In genomic region chr15:92005154-92005553, GRCh38 we compare ENCODE assay signal across 15 cellular contexts.
A peak's percentile ranks its signal among the peaks of the same experiment; 100 is the strongest.
DNase-seq lines count a peak whose midpoint lies in the region; ATAC-seq, FAIRE-seq and TF ChIP-seq lines count a peak whose summit lies in the region.
"Had no signal": no experiment of that assay in that cellular context is flagged by ENCODE, and none has a peak within 500 bp of the region (broad histone marks: within the 10 kb centered on the region; RNA-seq: fewer than 3 reads in every experiment).

No MANE protein-coding gene starts in this region.

- TF ChIP-seq CTCF in BE2C (IDR thresholded peaks at IDR 0.05; ENCODE audit: low read depth, low read length): no peak
- no peak for TF ChIP-seq CTCF in GM12878 (IDR thresholded peaks at IDR 0.05 in 2 of 3, conservative IDR thresholded peaks at IDR 0.05 in 1 of 3; ENCODE audit: control insufficient read depth in 2 of 3, extremely low read depth in 1 of 3, insufficient read depth in 1 of 3, low read depth in 3 of 3, low read length in 3 of 3)

- H3K27me3 ChIP-seq in BE2C (no peaks in the 10 kb centered on the region), GM12878 (replicated peaks in 1 of 2; ENCODE audit: control insufficient read depth in 2 of 2, insufficient read depth in 2 of 2, low read length in 1 of 2) (0 out of 4 replicates have a peak, but pooled peaks cover 0 to 5% of the 10 kb centered on the region in 2 experiments)

- RAD21 ChIA-PET in GM12878 (lab: Charles Lee; ENCODE audit: unreplicated experiment): interaction anchor here (1.0 kb wide), 1 partner anchor 64 kb away, joined by 3 read pairs; no protein-coding TSS in a partner anchor

- 48% methylated on average over 6 of the region's 6 CpGs for WGBS in GM12878 (ENCODE audit: insufficient coverage, insufficient replicate concordance, low lambda C conversion rate, missing lambda C conversion rate)

- H3K79me2 ChIP-seq in GM12878 (ENCODE audit: control insufficient read depth, insufficient read depth, low read length): no peaks in the 10 kb centered on the region

- POLR2A ChIA-PET in GM12878 (lab: Charles Lee): no interaction called here

- BruUV-seq in GM12878 (replicated peaks; lab: Mats Ljungman, UMichigan): no TSS peak

- CTCF ChIA-PET in GM12878 (lab: Yijun Ruan, JAX): no interaction called here

- intact Hi-C loops in GM12878 (cut with micrococcal nuclease; ENCODE audit: unreplicated experiment): no loop called here

- H3K4me2 ChIP-seq in GM12878 (ENCODE audit: control insufficient read depth, insufficient read depth): no peak overlapping the region

- in situ Hi-C loops in GM12878 (cut with MboI): no loop called here

- DNase-seq in BE2C (peak; percentile 55), DMS153 (lab: John Stamatoyannopoulos, UW) (peak; percentile 31), NCI-H345 (lab: John Stamatoyannopoulos, UW) (peak; percentile 76), GM12878 (ENCODE audit: low read depth, low spot score) (no peak), cortex of kidney (lab: John Stamatoyannopoulos, UW) (no peak), AG20443 (ENCODE audit: low spot score) (no peak)
- no peak for DNase-seq in stimulated activated CD4-positive, alpha-beta T cell treated with anti-CD3 and anti-CD28 coated beads, Interleukin-2, amount 100 ng/mL, for 24 hours
- DNase-seq: activated effector memory CD4-positive, alpha-beta T cell treated with anti-CD3 and anti-CD28 coated beads, Interleukin-2, amount 50 U/mL, for 16 hours; AML-193; left cardiac atrium; MV-4-11; stimulated activated CD4-positive, alpha-beta T cell treated with anti-CD3 and anti-CD28 coated beads, Interleukin-4, amount 100 ng/mL, for 24 hours; stimulated activated CD8-positive, alpha-beta memory T cell treated with anti-CD3 and anti-CD28 coated beads, Interleukin-4, amount 100 ng/mL, for 48 hours; T-helper 1 cell had no signal

- H2AFZ ChIP-seq in GM12878 (ENCODE audit: control insufficient read depth, low read depth, low read length): no peak overlapping the region

- SMC1A ChIA-PET in GM12878 (lab: Charles Lee; ENCODE audit: uncharacterized antibody, unreplicated experiment): interaction anchor here (0.9 to 1.9 kb wide), 2 partner anchors 20 to 65 kb away, joined by 3 to 4 read pairs; no protein-coding TSS in a partner anchor

- no peak for TF ChIP-seq POLR2A in GM12878 (IDR thresholded peaks at IDR 0.05; ENCODE audit: low read depth, low read length)

- no peak for TF ChIP-seq EP300 in GM12878 (IDR thresholded peaks at IDR 0.05; ENCODE audit: borderline replicate concordance in 1 of 2, control insufficient read depth in 1 of 2, low read depth in 2 of 2, low read length in 2 of 2)

- H3K9ac ChIP-seq in GM12878 (ENCODE audit: control insufficient read depth, insufficient read depth, low read length): no peak overlapping the region

- H3K27ac ChIP-seq in GM12878 (ENCODE audit: control insufficient read depth, insufficient read depth): no peak overlapping the region

- peaks cover 21% of the 10 kb centered on the region for H3K4me1 ChIP-seq in BE2C
- H3K4me1 ChIP-seq in GM12878 (ENCODE audit: control insufficient read depth, insufficient read depth, low read length): no peaks in the 10 kb centered on the region

- no peaks in the 10 kb centered on the region for H4K20me1 ChIP-seq in GM12878 (ENCODE audit: control insufficient read depth, insufficient read depth)

- peak; percentile 39 for ATAC-seq in GM12878
- no peak for ATAC-seq in HG03159 (IDR thresholded peaks at IDR 0.05; ENCODE audit: unreplicated experiment)
- ATAC-seq: left cardiac atrium had no signal

- TF ChIP-seq RAD21 in GM12878 (IDR thresholded peaks at IDR 0.05; ENCODE audit: insufficient read depth, low read depth, low read length): no peak

- H3K4me3 ChIP-seq in BE2C (ENCODE audit: low read depth, low read length) (no peak overlapping the region), GM12878 (no peak overlapping the region)

- H3K36me3 ChIP-seq in BE2C (no peaks in the 10 kb centered on the region), GM12878 (ENCODE audit: control insufficient read depth in 2 of 2, insufficient read depth in 2 of 2, low read length in 1 of 2) (no peaks in the 10 kb centered on the region)

- H3K9me3 ChIP-seq in BE2C: no peaks in the 10 kb centered on the region
- H3K9me3 ChIP-seq in GM12878 (replicated peaks; ENCODE audit: control insufficient read depth, insufficient read depth, low read length): no peaks in the 10 kb centered on the region

- FAIRE-seq in GM12878 (lab: Jason Lieb, UNC): no peak

TF ChIP-seq in GM12878, 131 proteins besides CTCF, POLR2A, EP300 and RAD21:
- TF ChIP-seq CHD2 (IDR thresholded peaks at IDR 0.05; ENCODE audit: borderline replicate concordance, low read depth, low read length): no peak
- no peak for TF ChIP-seq NFXL1 (IDR thresholded peaks at IDR 0.05; ENCODE audit: borderline replicate concordance)

Comparison
In these comparisons a context has a peak if more than half of its experiments do, and no peak if none do; other contexts are left out.
1. DNase-seq: peak in BE2C (single experiment), DMS153 (single experiment) and NCI-H345 (single experiment); none in GM12878 (single experiment), cortex of kidney (single experiment), AG20443 (single experiment) and stimulated activated CD4-positive, alpha-beta T cell treated with anti-CD3 and anti-CD28 coated beads, Interleukin-2, amount 100 ng/mL, for 24 hours (0 of 2).